Comparison of ENCODE assay signal across 9 cellular contexts in the genomic region with DNA sequence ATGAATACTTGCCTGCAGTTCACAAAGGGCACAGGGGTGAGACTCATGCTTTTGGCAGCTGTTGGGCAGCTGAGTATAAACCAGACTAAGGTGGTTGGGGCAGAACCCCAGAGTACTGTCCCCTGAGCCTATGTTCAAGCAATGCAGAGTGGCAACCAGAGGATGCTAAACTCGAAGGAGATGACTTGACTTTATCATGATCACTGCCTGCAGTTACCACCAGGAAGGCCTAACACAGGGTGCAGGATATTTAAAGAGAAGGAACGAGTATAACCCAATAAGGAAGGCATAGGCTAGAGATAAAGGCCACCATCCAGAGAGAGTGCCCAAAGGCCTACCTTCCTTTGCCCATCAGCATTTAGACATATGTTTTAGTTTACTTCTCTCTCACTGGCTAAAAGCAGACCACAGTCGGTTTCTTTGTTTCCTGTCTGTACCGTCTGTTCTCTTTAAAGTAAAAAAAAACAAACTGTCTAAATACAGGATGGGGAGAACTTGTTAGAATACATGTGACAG.
DNase-seq lines count a peak whose midpoint lies in the region; ATAC-seq and TF ChIP-seq lines count a peak whose summit lies in the region.
"Had no signal": no experiment of that assay in that cellular context is flagged by ENCODE, and none has a peak within 500 bp of the region (broad histone marks: within the 10 kb centered on the region; RNA-seq: fewer than 3 reads in every experiment).

No MANE protein-coding gene starts in this region.

- H3K27ac ChIP-seq in GM23338 (ENCODE audit: low read depth) = no peak overlapping the region

- DNase-seq in activated naive CD4-positive, alpha-beta T cell treated with anti-CD3 and anti-CD28 coated beads for 36 hours = peak; percentile 59
- DNase-seq in activated naive CD4-positive, alpha-beta T cell treated with anti-CD3 and anti-CD28 coated beads, Interleukin-2, amount 50 U/mL, for 16 hours = no peak
- peak; percentile 61 for DNase-seq in KG1 (lab: John Stamatoyannopoulos, UW)
- DNase-seq in activated naive CD8-positive, alpha-beta T cell treated with anti-CD3 and anti-CD28 coated beads, Interleukin-2, amount 50 U/mL, for 24 hours = no peak
- peak; percentile 24 for DNase-seq in stimulated activated naive CD8-positive, alpha-beta T cell treated with anti-CD3 and anti-CD28 coated beads, Interleukin-15, Interleukin-2, amounts not matched to agents 100 U/mL and 50 U/mL, for 24 hours
- DNase-seq in GM23338 (ENCODE audit: low spot score) = no peak
- DNase-seq in NCI-H128 (lab: John Stamatoyannopoulos, UW; ENCODE audit: unreplicated experiment) = no peak
- DNase-seq: occipital lobe had no signal

- no peak overlapping the region for H2AFZ ChIP-seq in GM23338

- H3K9me2 ChIP-seq in GM23338 (ENCODE audit: insufficient read depth) = peaks cover 9% of the 10 kb centered on the region; the same call in 1 of the 2 replicates

- CTCF ChIA-PET in activated naive CD4-positive, alpha-beta T cell treated with anti-CD3 and anti-CD28 coated beads for 36 hours (lab: Charles Lee) = interaction anchor here (0.8 to 2.7 kb wide), 3 partner anchors 89 to 421 kb away, joined by 3 to 12 read pairs (median 4); no protein-coding TSS in a partner anchor

- no peaks in the 10 kb centered on the region for H3K27me3 Mint-ChIP-seq in activated naive CD4-positive, alpha-beta T cell treated with anti-CD3 and anti-CD28 coated beads for 36 hours (ENCODE audit: low read depth)
- H3K27me3 Mint-ChIP-seq in activated naive CD8-positive, alpha-beta T cell treated with anti-CD3 and anti-CD28 coated beads, Interleukin-2, amount 50 U/mL, for 24 hours = no peaks in the 10 kb centered on the region
- peaks cover 7% of the 10 kb centered on the region for H3K27me3 Mint-ChIP-seq in GM23338 (ENCODE audit: insufficient read depth, low read depth, poor library complexity)

- no peaks in the 10 kb centered on the region for H4K20me1 ChIP-seq in GM23338 (replicated peaks; ENCODE audit: insufficient read depth)

- H3K4me3 Mint-ChIP-seq in activated naive CD4-positive, alpha-beta T cell treated with anti-CD3 and anti-CD28 coated beads for 36 hours = no peak overlapping the region
- H3K4me3 Mint-ChIP-seq in activated naive CD8-positive, alpha-beta T cell treated with anti-CD3 and anti-CD28 coated beads, Interleukin-2, amount 50 U/mL, for 24 hours = no peak overlapping the region
- H3K4me3 Mint-ChIP-seq in GM23338 = no peak overlapping the region

- no peak for TF ChIP-seq CTCF in GM23338 (conservative IDR thresholded peaks at IDR 0.05; ENCODE audit: low read depth in 2 of 2)

- 0 out of 2 replicates have a peak, but pooled peaks cover 3% of the 10 kb centered on the region for H3K36me3 ChIP-seq in GM23338 (ENCODE audit: insufficient read depth)

- H3K27me3 ChIP-seq in GM23338 (ENCODE audit: insufficient read depth) = no peaks in the 10 kb centered on the region

- H3K4me1 Mint-ChIP-seq in activated naive CD4-positive, alpha-beta T cell treated with anti-CD3 and anti-CD28 coated beads for 36 hours (ENCODE audit: low read depth) = peaks cover 24% of the 10 kb centered on the region
- H3K4me1 Mint-ChIP-seq in activated naive CD8-positive, alpha-beta T cell treated with anti-CD3 and anti-CD28 coated beads, Interleukin-2, amount 50 U/mL, for 24 hours = peaks cover 26% of the 10 kb centered on the region
- H3K4me1 Mint-ChIP-seq in GM23338 = no peaks in the 10 kb centered on the region; the same call in 2 of the 3 replicates

- intact Hi-C loops in activated naive CD4-positive, alpha-beta T cell treated with anti-CD3 and anti-CD28 coated beads for 36 hours (cut with micrococcal nuclease) = loop anchor here (10.0 kb wide), 1 partner anchor 930 kb away; a partner anchor contains a TSS

- H3K36me3 Mint-ChIP-seq in activated naive CD4-positive, alpha-beta T cell treated with anti-CD3 and anti-CD28 coated beads for 36 hours (ENCODE audit: low read depth) = no peaks in the 10 kb centered on the region
- H3K36me3 Mint-ChIP-seq in activated naive CD8-positive, alpha-beta T cell treated with anti-CD3 and anti-CD28 coated beads, Interleukin-2, amount 50 U/mL, for 24 hours (ENCODE audit: low read depth) = no peaks in the 10 kb centered on the region
- H3K36me3 Mint-ChIP-seq in GM23338 (ENCODE audit: low read depth) = peaks cover 29% of the 10 kb centered on the region

- H3K79me2 ChIP-seq in GM23338 (replicated peaks; ENCODE audit: insufficient read depth) = no peaks in the 10 kb centered on the region

- no peaks in the 10 kb centered on the region for H3K4me1 ChIP-seq in GM23338 (ENCODE audit: insufficient read depth)

- H3K9me3 Mint-ChIP-seq in activated naive CD4-positive, alpha-beta T cell treated with anti-CD3 and anti-CD28 coated beads for 36 hours = peaks cover 2% of the 10 kb centered on the region
- no peaks in the 10 kb centered on the region for H3K9me3 Mint-ChIP-seq in activated naive CD8-positive, alpha-beta T cell treated with anti-CD3 and anti-CD28 coated beads, Interleukin-2, amount 50 U/mL, for 24 hours
- H3K9me3 Mint-ChIP-seq in GM23338 = peaks cover 42% of the 10 kb centered on the region

- H3K4me3 ChIP-seq in GM23338 = no peak overlapping the region

- peak overlapping the region; percentile 65 for H3K27ac Mint-ChIP-seq in activated naive CD4-positive, alpha-beta T cell treated with anti-CD3 and anti-CD28 coated beads for 36 hours
- H3K27ac Mint-ChIP-seq in activated naive CD8-positive, alpha-beta T cell treated with anti-CD3 and anti-CD28 coated beads, Interleukin-2, amount 50 U/mL, for 24 hours = peak overlapping the region; percentile 52
- H3K27ac Mint-ChIP-seq in GM23338 = no peak overlapping the region

- H3F3A ChIP-seq in GM23338 (replicated peaks; ENCODE audit: low read depth) = 0 out of 2 replicates have a peak, but pooled peaks cover 2% of the 10 kb centered on the region

- ATAC-seq in activated naive CD8-positive, alpha-beta T cell treated with anti-CD3 and anti-CD28 coated beads, Interleukin-2, amount 50 U/mL, for 24 hours = peak; percentile 38
- peak; percentile 41 for ATAC-seq in stimulated activated naive CD8-positive, alpha-beta T cell treated with anti-CD3 and anti-CD28 coated beads, Interleukin-15, Interleukin-2, amounts not matched to agents 100 U/mL and 50 U/mL, for 24 hours
- ATAC-seq in GM23338 = no peak
- ATAC-seq in esophagus mucosa = no peak

- no peak overlapping the region for H3K4me2 ChIP-seq in GM23338

TF ChIP-seq in GM23338, 12 proteins besides CTCF, POLR2A, EP300 and RAD21:
- TF ChIP-seq NANOG (IDR thresholded peaks at IDR 0.05; ENCODE audit: borderline replicate concordance) (no peak), JUNB (IDR thresholded peaks at IDR 0.05; ENCODE audit: unreplicated experiment) (no peak), ZNF114 (CRISPR knock-in tag; IDR thresholded peaks at IDR 0.05) (no peak), EZH2phosphoT487 (IDR thresholded peaks at IDR 0.05; ENCODE audit: unreplicated experiment) (no peak), POLR2AphosphoS5 (IDR thresholded peaks at IDR 0.05; ENCODE audit: low read depth) (no peak), STAT1 (IDR thresholded peaks at IDR 0.05; ENCODE audit: unreplicated experiment) (no peak), EZH2 (IDR thresholded peaks at IDR 0.05; ENCODE audit: low read depth, unreplicated experiment) (no peak)
- TF ChIP-seq, protein P1, sequence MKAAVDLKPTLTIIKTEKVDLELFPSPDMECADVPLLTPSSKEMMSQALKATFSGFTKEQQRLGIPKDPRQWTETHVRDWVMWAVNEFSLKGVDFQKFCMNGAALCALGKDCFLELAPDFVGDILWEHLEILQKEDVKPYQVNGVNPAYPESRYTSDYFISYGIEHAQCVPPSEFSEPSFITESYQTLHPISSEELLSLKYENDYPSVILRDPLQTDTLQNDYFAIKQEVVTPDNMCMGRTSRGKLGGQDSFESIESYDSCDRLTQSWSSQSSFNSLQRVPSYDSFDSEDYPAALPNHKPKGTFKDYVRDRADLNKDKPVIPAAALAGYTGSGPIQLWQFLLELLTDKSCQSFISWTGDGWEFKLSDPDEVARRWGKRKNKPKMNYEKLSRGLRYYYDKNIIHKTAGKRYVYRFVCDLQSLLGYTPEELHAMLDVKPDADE (IDR thresholded peaks at IDR 0.05) = no peak
- TF ChIP-seq, protein P2, sequence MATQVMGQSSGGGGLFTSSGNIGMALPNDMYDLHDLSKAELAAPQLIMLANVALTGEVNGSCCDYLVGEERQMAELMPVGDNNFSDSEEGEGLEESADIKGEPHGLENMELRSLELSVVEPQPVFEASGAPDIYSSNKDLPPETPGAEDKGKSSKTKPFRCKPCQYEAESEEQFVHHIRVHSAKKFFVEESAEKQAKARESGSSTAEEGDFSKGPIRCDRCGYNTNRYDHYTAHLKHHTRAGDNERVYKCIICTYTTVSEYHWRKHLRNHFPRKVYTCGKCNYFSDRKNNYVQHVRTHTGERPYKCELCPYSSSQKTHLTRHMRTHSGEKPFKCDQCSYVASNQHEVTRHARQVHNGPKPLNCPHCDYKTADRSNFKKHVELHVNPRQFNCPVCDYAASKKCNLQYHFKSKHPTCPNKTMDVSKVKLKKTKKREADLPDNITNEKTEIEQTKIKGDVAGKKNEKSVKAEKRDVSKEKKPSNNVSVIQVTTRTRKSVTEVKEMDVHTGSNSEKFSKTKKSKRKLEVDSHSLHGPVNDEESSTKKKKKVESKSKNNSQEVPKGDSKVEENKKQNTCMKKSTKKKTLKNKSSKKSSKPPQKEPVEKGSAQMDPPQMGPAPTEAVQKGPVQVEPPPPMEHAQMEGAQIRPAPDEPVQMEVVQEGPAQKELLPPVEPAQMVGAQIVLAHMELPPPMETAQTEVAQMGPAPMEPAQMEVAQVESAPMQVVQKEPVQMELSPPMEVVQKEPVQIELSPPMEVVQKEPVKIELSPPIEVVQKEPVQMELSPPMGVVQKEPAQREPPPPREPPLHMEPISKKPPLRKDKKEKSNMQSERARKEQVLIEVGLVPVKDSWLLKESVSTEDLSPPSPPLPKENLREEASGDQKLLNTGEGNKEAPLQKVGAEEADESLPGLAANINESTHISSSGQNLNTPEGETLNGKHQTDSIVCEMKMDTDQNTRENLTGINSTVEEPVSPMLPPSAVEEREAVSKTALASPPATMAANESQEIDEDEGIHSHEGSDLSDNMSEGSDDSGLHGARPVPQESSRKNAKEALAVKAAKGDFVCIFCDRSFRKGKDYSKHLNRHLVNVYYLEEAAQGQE (IDR thresholded peaks at IDR 0.05; ENCODE audit: unreplicated experiment) = no peak
TF ChIP-seq in GM23338: peak in this region for 0.

Comparison
In these comparisons a context has a peak if more than half of its experiments do, and no peak if none do; other contexts are left out.
1. DNase-seq: peak in activated naive CD4-positive, alpha-beta T cell treated with anti-CD3 and anti-CD28 coated beads for 36 hours (single experiment), KG1 (single experiment) and stimulated activated naive CD8-positive, alpha-beta T cell treated with anti-CD3 and anti-CD28 coated beads, Interleukin-15, Interleukin-2, amounts not matched to agents 100 U/mL and 50 U/mL, for 24 hours (single experiment); none in activated naive CD4-positive, alpha-beta T cell treated with anti-CD3 and anti-CD28 coated beads, Interleukin-2, amount 50 U/mL, for 16 hours (single experiment), activated naive CD8-positive, alpha-beta T cell treated with anti-CD3 and anti-CD28 coated beads, Interleukin-2, amount 50 U/mL, for 24 hours (single experiment), GM23338 (single experiment) and NCI-H128 (single experiment).
2. ATAC-seq: peak in activated naive CD8-positive, alpha-beta T cell treated with anti-CD3 and anti-CD28 coated beads, Interleukin-2, amount 50 U/mL, for 24 hours (single experiment) and stimulated activated naive CD8-positive, alpha-beta T cell treated with anti-CD3 and anti-CD28 coated beads, Interleukin-15, Interleukin-2, amounts not matched to agents 100 U/mL and 50 U/mL, for 24 hours (single experiment); none in GM23338 (single experiment) and esophagus mucosa (single experiment).